Comparison of ENCODE assay signal across 2 cellular contexts in genomic region chr13:112713517-112714253, GRCh38.
TF ChIP-seq lines count a peak whose summit lies in the region.

No MANE protein-coding gene starts in this region.

TF ChIP-seq in HEK293, 187 proteins besides CTCF, POLR2A, EP300 and RAD21 (continued from another document):
- TF ChIP-seq, protein P1, sequence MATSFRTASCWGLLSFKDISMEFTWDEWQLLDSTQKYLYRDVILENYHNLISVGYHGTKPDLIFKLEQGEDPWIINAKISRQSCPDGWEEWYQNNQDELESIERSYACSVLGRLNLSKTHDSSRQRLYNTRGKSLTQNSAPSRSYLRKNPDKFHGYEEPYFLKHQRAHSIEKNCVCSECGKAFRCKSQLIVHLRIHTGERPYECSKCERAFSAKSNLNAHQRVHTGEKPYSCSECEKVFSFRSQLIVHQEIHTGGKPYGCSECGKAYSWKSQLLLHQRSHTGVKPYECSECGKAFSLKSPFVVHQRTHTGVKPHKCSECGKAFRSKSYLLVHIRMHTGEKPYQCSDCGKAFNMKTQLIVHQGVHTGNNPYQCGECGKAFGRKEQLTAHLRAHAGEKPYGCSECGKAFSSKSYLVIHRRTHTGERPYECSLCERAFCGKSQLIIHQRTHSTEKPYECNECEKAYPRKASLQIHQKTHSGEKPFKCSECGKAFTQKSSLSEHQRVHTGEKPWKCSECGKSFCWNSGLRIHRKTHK (tag by site-specific recombination; IDR thresholded peaks at IDR 0.05): no peak
- no peak for TF ChIP-seq YY2 (tag by site-specific recombination; IDR thresholded peaks at IDR 0.05)
- TF ChIP-seq ZNF341 (tag by site-specific recombination; IDR thresholded peaks at IDR 0.05; ENCODE audit: low read depth): no peak
- no peak for TF ChIP-seq ZNF132 (tag by site-specific recombination; IDR thresholded peaks at IDR 0.05; ENCODE audit: borderline replicate concordance)
- no peak for TF ChIP-seq ZNF175 (tag by site-specific recombination; IDR thresholded peaks at IDR 0.05)

TF ChIP-seq in WTC11, 78 proteins besides CTCF, POLR2A, EP300 and RAD21 (continued from another document):
- TF ChIP-seq, protein P2, sequence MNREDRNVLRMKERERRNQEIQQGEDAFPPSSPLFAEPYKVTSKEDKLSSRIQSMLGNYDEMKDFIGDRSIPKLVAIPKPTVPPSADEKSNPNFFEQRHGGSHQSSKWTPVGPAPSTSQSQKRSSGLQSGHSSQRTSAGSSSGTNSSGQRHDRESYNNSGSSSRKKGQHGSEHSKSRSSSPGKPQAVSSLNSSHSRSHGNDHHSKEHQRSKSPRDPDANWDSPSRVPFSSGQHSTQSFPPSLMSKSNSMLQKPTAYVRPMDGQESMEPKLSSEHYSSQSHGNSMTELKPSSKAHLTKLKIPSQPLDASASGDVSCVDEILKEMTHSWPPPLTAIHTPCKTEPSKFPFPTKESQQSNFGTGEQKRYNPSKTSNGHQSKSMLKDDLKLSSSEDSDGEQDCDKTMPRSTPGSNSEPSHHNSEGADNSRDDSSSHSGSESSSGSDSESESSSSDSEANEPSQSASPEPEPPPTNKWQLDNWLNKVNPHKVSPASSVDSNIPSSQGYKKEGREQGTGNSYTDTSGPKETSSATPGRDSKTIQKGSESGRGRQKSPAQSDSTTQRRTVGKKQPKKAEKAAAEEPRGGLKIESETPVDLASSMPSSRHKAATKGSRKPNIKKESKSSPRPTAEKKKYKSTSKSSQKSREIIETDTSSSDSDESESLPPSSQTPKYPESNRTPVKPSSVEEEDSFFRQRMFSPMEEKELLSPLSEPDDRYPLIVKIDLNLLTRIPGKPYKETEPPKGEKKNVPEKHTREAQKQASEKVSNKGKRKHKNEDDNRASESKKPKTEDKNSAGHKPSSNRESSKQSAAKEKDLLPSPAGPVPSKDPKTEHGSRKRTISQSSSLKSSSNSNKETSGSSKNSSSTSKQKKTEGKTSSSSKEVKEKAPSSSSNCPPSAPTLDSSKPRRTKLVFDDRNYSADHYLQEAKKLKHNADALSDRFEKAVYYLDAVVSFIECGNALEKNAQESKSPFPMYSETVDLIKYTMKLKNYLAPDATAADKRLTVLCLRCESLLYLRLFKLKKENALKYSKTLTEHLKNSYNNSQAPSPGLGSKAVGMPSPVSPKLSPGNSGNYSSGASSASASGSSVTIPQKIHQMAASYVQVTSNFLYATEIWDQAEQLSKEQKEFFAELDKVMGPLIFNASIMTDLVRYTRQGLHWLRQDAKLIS (CRISPR knock-in tag; IDR thresholded peaks at IDR 0.05; ENCODE audit: borderline replicate concordance): no peak
- TF ChIP-seq MAX (CRISPR knock-in tag; IDR thresholded peaks at IDR 0.05) (no peak), ZNF281 (CRISPR knock-in tag; IDR thresholded peaks at IDR 0.05) (no peak), CREM (CRISPR knock-in tag; IDR thresholded peaks at IDR 0.05) (no peak), ATF1 (CRISPR knock-in tag; IDR thresholded peaks at IDR 0.05) (no peak), FOXP4 (CRISPR knock-in tag; IDR thresholded peaks at IDR 0.05) (no peak), JAZF1 (CRISPR knock-in tag; IDR thresholded peaks at IDR 0.05) (no peak), FOXJ3 (CRISPR knock-in tag; IDR thresholded peaks at IDR 0.05; ENCODE audit: borderline replicate concordance) (no peak)
